ENCODE assay signal across 19 cellular contexts in the genomic region with DNA sequence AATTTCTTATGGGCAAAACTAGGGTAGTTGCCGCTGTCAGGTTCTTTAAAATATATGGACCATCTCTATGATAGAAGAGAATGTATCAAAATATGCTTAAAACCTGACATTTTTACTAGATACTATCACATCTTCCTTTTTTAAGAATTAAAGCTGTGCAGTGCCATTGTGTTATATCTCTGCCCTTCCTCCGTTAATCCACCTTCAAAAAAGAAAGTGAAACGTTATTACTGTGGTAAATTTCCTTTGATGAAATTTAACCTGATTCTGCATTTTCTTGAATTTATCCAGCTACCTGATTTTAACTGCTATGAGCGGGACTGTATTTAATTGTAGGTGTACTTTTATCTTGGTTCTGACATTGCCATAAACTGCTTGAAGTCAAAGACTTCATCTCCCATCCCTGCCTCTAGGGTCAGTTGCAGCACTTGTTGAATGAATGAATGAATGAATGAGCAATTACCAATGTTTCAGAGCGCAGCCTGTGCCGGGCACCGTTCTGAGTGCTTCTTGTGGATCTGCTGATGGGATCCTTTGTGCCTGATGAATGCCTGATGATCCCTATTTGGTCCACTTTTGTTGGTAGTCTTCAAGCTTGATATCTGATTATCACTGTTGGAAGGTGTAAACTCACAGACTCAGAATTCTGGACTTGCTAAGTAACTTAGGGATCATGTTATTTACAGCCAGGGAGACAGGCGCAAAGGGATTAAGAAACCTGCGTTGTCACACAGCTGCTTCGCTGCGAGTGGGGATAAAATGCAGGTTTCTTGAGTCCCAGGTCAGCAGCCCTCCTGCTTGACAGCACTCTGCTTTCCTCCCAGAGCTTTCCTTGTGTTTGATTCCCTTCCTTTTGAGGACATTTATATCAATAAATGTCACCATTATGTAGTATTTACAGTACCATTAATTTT. TPM values are rescaled to one million over a fixed set of nuclear protein-coding genes. Genes with fewer than 3 reads are reported as not detected.
DNase-seq lines count a peak whose midpoint lies in the region; FAIRE-seq and TF ChIP-seq lines count a peak whose summit lies in the region.
"Had no signal": no experiment of that assay in that cellular context is flagged by ENCODE, and none has a peak within 500 bp of the region (broad histone marks: within the 10 kb centered on the region; RNA-seq: fewer than 3 reads in every experiment).

No MANE protein-coding gene starts in this region.

- no peak overlapping the region for H3T11ph ChIP-seq in H9 (ENCODE audit: low read length)

- H3K4ac ChIP-seq in H9 (ENCODE audit: low read depth, low read length), result no peak overlapping the region

- FAIRE-seq in H54 (lab: Jason Lieb, UNC), result no peak

- H3K27me3 ChIP-seq in H9 (ENCODE audit: insufficient read depth, low read length), result peaks cover 18% of the 10 kb centered on the region
- H3K27me3 ChIP-seq: body of pancreas, dorsolateral prefrontal cortex had no signal

- no peak overlapping the region for H2BK12ac ChIP-seq in H9 (ENCODE audit: insufficient read length, low read depth, low read length)

- no peak overlapping the region for H2BK5ac ChIP-seq in H9 (ENCODE audit: insufficient read length, low read length)

- WGBS in H9 (ENCODE audit: extremely low coverage, insufficient read length, low lambda C conversion rate), result no CpG with 5 or more reads among the region's 11 CpGs

- no peak overlapping the region for H3K4me2 ChIP-seq in H9 (ENCODE audit: insufficient read depth, insufficient read length, low read length)

- H2AFZ ChIP-seq in H9 (ENCODE audit: low read length), result no peak overlapping the region

- no peak overlapping the region for H3K23ac ChIP-seq in H9 (ENCODE audit: insufficient read length, low read depth, low read length)

- H3K23me2 ChIP-seq in H9 (ENCODE audit: insufficient read length, low read depth, low read length, poor library complexity, severe bottlenecking), result no peaks in the 10 kb centered on the region

- H2AK5ac ChIP-seq in H9 (ENCODE audit: insufficient read length, low read length), result no peak overlapping the region

- no peak overlapping the region for H2BK15ac ChIP-seq in H9 (ENCODE audit: low read depth, low read length)

- H3K9ac ChIP-seq in H9 (ENCODE audit: extremely low read depth, insufficient read length, low read length), result no peak overlapping the region

- H3K4me1 Mint-ChIP-seq in activated CD4-positive, alpha-beta T cell treated with anti-CD3 and anti-CD28 coated beads, Interleukin-2, amount 10 ng/mL, durations not matched to agents 24 days and 14 days, result peaks cover 16% of the 10 kb centered on the region
- H3K4me1 Mint-ChIP-seq in activated CD4-positive, alpha-beta memory T cell treated with anti-CD3 and anti-CD28 coated beads for 36 hours (ENCODE audit: low read depth), result peaks cover 26% of the 10 kb centered on the region
- H3K4me1 Mint-ChIP-seq in H9, result peaks cover 36 to 38% of the 10 kb centered on the region in 2 experiments

- H3K36me3 Mint-ChIP-seq in activated CD4-positive, alpha-beta T cell treated with anti-CD3 and anti-CD28 coated beads, Interleukin-2, amount 10 ng/mL, durations not matched to agents 24 days and 14 days (ENCODE audit: low read depth), result peaks cover 9% of the 10 kb centered on the region
- H3K36me3 Mint-ChIP-seq in activated CD4-positive, alpha-beta memory T cell treated with anti-CD3 and anti-CD28 coated beads for 36 hours, result no peaks in the 10 kb centered on the region
- H3K36me3 Mint-ChIP-seq in H9 (ENCODE audit: insufficient read depth in 1 of 3, low read depth in 3 of 3), result no peaks in the 10 kb centered on the region; a peak in 2 of 7 replicates

- no peaks in the 10 kb centered on the region for H3K79me2 ChIP-seq in H9 (ENCODE audit: insufficient read depth, low read length)

- no peak for DNase-seq in activated CD4-positive, alpha-beta T cell treated with anti-CD3 and anti-CD28 coated beads, Interleukin-2, amount 10 ng/mL, durations not matched to agents 24 days and 14 days
- DNase-seq in activated CD4-positive, alpha-beta T cell treated with anti-CD3 and anti-CD28 coated beads, Interleukin-2, amount 50 U/mL, for 4 hours, result no peak
- no peak for DNase-seq in activated CD4-positive, alpha-beta memory T cell treated with anti-CD3 and anti-CD28 coated beads for 36 hours
- peak; percentile 35 for DNase-seq in islet precursor cell
- no peak for DNase-seq in H54 (ENCODE audit: insufficient read length, low spot score)
- no peak for DNase-seq in H9
- DNase-seq in HuH-7 (ENCODE audit: low spot score), result no peak
- DNase-seq: 8988T; activated B cell treated with CpG ODN at 0.5 μM for 24 hours; body of pancreas; dorsolateral prefrontal cortex; hippocampal formation; left colon; NCI-H2029 treated with DMSO at 0.1 percent for 48 hours; NCI-H69; stimulated activated CD4-positive, alpha-beta T cell treated with anti-CD3 and anti-CD28 coated beads, Interleukin-12 subunit alpha, Interleukin-12 subunit beta, amount 100 ng/mL, for 4 hours had no signal

- H3K27ac Mint-ChIP-seq in activated CD4-positive, alpha-beta T cell treated with anti-CD3 and anti-CD28 coated beads, Interleukin-2, amount 10 ng/mL, durations not matched to agents 24 days and 14 days, result no peak overlapping the region
- no peak overlapping the region for H3K27ac Mint-ChIP-seq in activated CD4-positive, alpha-beta memory T cell treated with anti-CD3 and anti-CD28 coated beads for 36 hours
- no peak overlapping the region for H3K27ac Mint-ChIP-seq in H9
- H3K27ac Mint-ChIP-seq: activated B cell treated with CpG ODN at 0.5 μM for 24 hours, progenitor cell of endocrine pancreas had no signal

- POLR2A ChIA-PET in activated CD4-positive, alpha-beta memory T cell treated with anti-CD3 and anti-CD28 coated beads for 36 hours (lab: Charles Lee), result no interaction called here

- no peak for TF ChIP-seq POLR2A in H54 (IDR thresholded peaks at IDR 0.05; ENCODE audit: low read depth, low read length)

- peaks cover 5% of the 10 kb centered on the region; the same call in 1 of the 2 replicates for H3K4me1 ChIP-seq in H9 (ENCODE audit: insufficient read depth, low read length)
- H3K4me1 ChIP-seq: body of pancreas had no signal

- H4K20me1 ChIP-seq in H9 (ENCODE audit: control insufficient read depth, insufficient read depth, insufficient read length), result no peaks in the 10 kb centered on the region

- H2BK20ac ChIP-seq in H9 (ENCODE audit: low read depth, low read length, poor library complexity, severe bottlenecking), result no peak overlapping the region

- no peak overlapping the region for H3K56ac ChIP-seq in H9 (ENCODE audit: insufficient read length, low read depth, low read length)

- H3K27ac ChIP-seq in H9 (ENCODE audit: insufficient read length, low read depth, low read length), result no peak overlapping the region
- H3K27ac ChIP-seq: body of pancreas, dorsolateral prefrontal cortex had no signal

- intact Hi-C loops in activated CD4-positive, alpha-beta T cell treated with anti-CD3 and anti-CD28 coated beads, Interleukin-2, amount 10 ng/mL, durations not matched to agents 24 days and 14 days (cut with micrococcal nuclease), result no loop called here
- intact Hi-C loops in activated CD4-positive, alpha-beta memory T cell treated with anti-CD3 and anti-CD28 coated beads for 36 hours (cut with micrococcal nuclease), result loop anchor here (1.0 kb wide), 1 partner anchor 30 kb away; a partner anchor contains a TSS

- TF ChIP-seq CTCF in H9 (conservative IDR thresholded peaks at IDR 0.05), result no peak

- no peak overlapping the region for H3K18ac ChIP-seq in H9 (ENCODE audit: insufficient read length, low read depth, low read length)

- H4K91ac ChIP-seq in H9 (ENCODE audit: insufficient read length, low read depth, low read length), result no peak overlapping the region

- peak overlapping the region; percentile 25; the same call in 1 of the 2 replicates for H3K4me3 ChIP-seq in GM08714 (ENCODE audit: low read length)
- H3K4me3 ChIP-seq: body of pancreas, dorsolateral prefrontal cortex had no signal

- H2BK120ac ChIP-seq in H9 (ENCODE audit: low read depth, low read length, poor library complexity, severe bottlenecking), result no peak overlapping the region

- no peaks in the 10 kb centered on the region for H3K9me3 ChIP-seq in H9 (ENCODE audit: control insufficient read depth, low read depth, low read length)
- H3K9me3 ChIP-seq: body of pancreas had no signal

- no peak overlapping the region for H4K5ac ChIP-seq in H9 (ENCODE audit: insufficient read length, low read depth, low read length)

- no peaks in the 10 kb centered on the region for H3K27me3 Mint-ChIP-seq in activated CD4-positive, alpha-beta T cell treated with anti-CD3 and anti-CD28 coated beads, Interleukin-2, amount 10 ng/mL, durations not matched to agents 24 days and 14 days
- H3K27me3 Mint-ChIP-seq in activated CD4-positive, alpha-beta memory T cell treated with anti-CD3 and anti-CD28 coated beads for 36 hours, result no peaks in the 10 kb centered on the region
- peaks cover 68% of the 10 kb centered on the region for H3K27me3 Mint-ChIP-seq in H9 (ENCODE audit: low read depth)
- H3K27me3 Mint-ChIP-seq: activated B cell treated with CpG ODN at 0.5 μM for 24 hours, progenitor cell of endocrine pancreas had no signal

- no peak overlapping the region for H4K8ac ChIP-seq in H9 (replicated peaks; ENCODE audit: insufficient read length, low read depth, low read length)

- CTCF ChIA-PET in activated CD4-positive, alpha-beta memory T cell treated with anti-CD3 and anti-CD28 coated beads for 36 hours (lab: Charles Lee), result interaction anchor here (1.1 to 1.9 kb wide), 3 partner anchors 11 to 50 kb away, joined by 3 to 14 read pairs (median 9); no protein-coding TSS in a partner anchor

- H3K9me3 Mint-ChIP-seq in activated CD4-positive, alpha-beta T cell treated with anti-CD3 and anti-CD28 coated beads, Interleukin-2, amount 10 ng/mL, durations not matched to agents 24 days and 14 days, result no peaks in the 10 kb centered on the region
- H3K9me3 Mint-ChIP-seq in activated CD4-positive, alpha-beta memory T cell treated with anti-CD3 and anti-CD28 coated beads for 36 hours, result no peaks in the 10 kb centered on the region
- H3K9me3 Mint-ChIP-seq in H9, result no peaks in the 10 kb centered on the region
- H3K9me3 Mint-ChIP-seq: activated B cell treated with CpG ODN at 0.5 μM for 24 hours, CD14-positive monocyte had no signal

- H3K79me1 ChIP-seq in H9 (ENCODE audit: insufficient read depth, low read depth, low read length, poor library complexity, severe bottlenecking), result no peaks in the 10 kb centered on the region

- no peak overlapping the region for H3K14ac ChIP-seq in H9 (ENCODE audit: insufficient read depth, low read length)

- H3K4me3 Mint-ChIP-seq in activated CD4-positive, alpha-beta T cell treated with anti-CD3 and anti-CD28 coated beads, Interleukin-2, amount 10 ng/mL, durations not matched to agents 24 days and 14 days, result peak overlapping the region; percentile 67
- peak overlapping the region; percentile 47 for H3K4me3 Mint-ChIP-seq in activated CD4-positive, alpha-beta memory T cell treated with anti-CD3 and anti-CD28 coated beads for 36 hours
- H3K4me3 Mint-ChIP-seq in H9, result no peak overlapping the region
- H3K4me3 Mint-ChIP-seq: activated B cell treated with CpG ODN at 0.5 μM for 24 hours had no signal

RNA-seq across cellular contexts. Expression of a gene that starts 30.1 kb away (rescaled TPM):
- 33.3 and 34.1 TPM in 2 replicates for total RNA-seq in activated CD4-positive, alpha-beta T cell treated with anti-CD3 and anti-CD28 coated beads, Interleukin-2, amount 10 ng/mL, durations not matched to agents 24 days and 14 days
- 10 to 100 TPM; 31.1 to 32.8 TPM for total RNA-seq in activated CD4-positive, alpha-beta memory T cell treated with anti-CD3 and anti-CD28 coated beads for 36 hours
- total RNA-seq in H9 (2021), result 8.6 and 10.9 TPM in 2 replicates

Comparison
In these comparisons a context has a peak if more than half of its experiments do, and no peak if none do; other contexts are left out.
1. H3K4me3 Mint-ChIP-seq: peak in activated CD4-positive, alpha-beta T cell treated with anti-CD3 and anti-CD28 coated beads, Interleukin-2, amount 10 ng/mL, durations not matched to agents 24 days and 14 days (single experiment) and activated CD4-positive, alpha-beta memory T cell treated with anti-CD3 and anti-CD28 coated beads for 36 hours (single experiment); none in H9 (0 of 2).